In genomic region chr7:129188372-129188891, GRCh38 we compare ENCODE assay signal across 1 cellular context.
A peak's percentile ranks its signal among the peaks of the same experiment; 100 is the strongest.
TF ChIP-seq lines count a peak whose summit lies in the region.

TSS of gene SMO (plus strand) at chr7:129188633. CDS start at chr7:129189152, 519 bp downstream.

TF ChIP-seq in HepG2, 621 proteins besides CTCF, POLR2A, EP300 and RAD21 (continued from another document and continues in another):
- TF ChIP-seq GPBP1L1 (CRISPR knock-in tag; IDR thresholded peaks at IDR 0.05) (no peak), SRSF1 (optimal IDR thresholded peaks at IDR 0.05; ENCODE audit: low read depth, low read length) (peak; percentile 60), THAP8 (CRISPR knock-in tag; IDR thresholded peaks at IDR 0.05; ENCODE audit: borderline replicate concordance) (no peak), ZNF264 (CRISPR knock-in tag; IDR thresholded peaks at IDR 0.05) (no peak), ZNF326 (CRISPR knock-in tag; IDR thresholded peaks at IDR 0.05; ENCODE audit: borderline replicate concordance) (no peak), FOSL1 (CRISPR knock-in tag; IDR thresholded peaks at IDR 0.05; ENCODE audit: borderline replicate concordance) (no peak), SMARCE1 (IDR thresholded peaks at IDR 0.05; ENCODE audit: borderline replicate concordance) (no peak), SSRP1 (CRISPR knock-in tag; IDR thresholded peaks at IDR 0.05) (no peak), NPAS2 (CRISPR knock-in tag; IDR thresholded peaks at IDR 0.05; ENCODE audit: borderline replicate concordance) (no peak), GMEB1 (CRISPR knock-in tag; IDR thresholded peaks at IDR 0.05; ENCODE audit: borderline replicate concordance) (peak; percentile 40), PRDM15 (CRISPR knock-in tag; IDR thresholded peaks at IDR 0.05) (peak; percentile 92), DPF2 (CRISPR knock-in tag; IDR thresholded peaks at IDR 0.05; ENCODE audit: borderline replicate concordance, low read depth) (no peak), IKZF4 (CRISPR knock-in tag; IDR thresholded peaks at IDR 0.05; ENCODE audit: borderline replicate concordance, low read depth, not compliant biosample characterization) (peak; percentile 46), DRAP1 (CRISPR knock-in tag; IDR thresholded peaks at IDR 0.05) (0 out of 2 replicates have a peak, but pooled peaks have one; percentile 29), ZNF841 (CRISPR knock-in tag; IDR thresholded peaks at IDR 0.05; ENCODE audit: borderline replicate concordance) (0 out of 2 replicates have a peak, but pooled peaks have one; percentile 10), ZSCAN5A (CRISPR knock-in tag; IDR thresholded peaks at IDR 0.05; ENCODE audit: borderline replicate concordance) (no peak), REL (CRISPR knock-in tag; conservative IDR thresholded peaks at IDR 0.05) (no peak), ZNF280D (CRISPR knock-in tag; IDR thresholded peaks at IDR 0.05) (no peak), PRPF4 (IDR thresholded peaks at IDR 0.05; ENCODE audit: low read depth, low read length, poor library complexity, severe bottlenecking) (no peak), GATAD1 (CRISPR knock-in tag; IDR thresholded peaks at IDR 0.05) (peak; percentile 34; the same call in 1 of the 2 replicates), TP53 (CRISPR knock-in tag; conservative IDR thresholded peaks at IDR 0.05) (no peak), ATAD3A (CRISPR knock-in tag; IDR thresholded peaks at IDR 0.05) (no peak), SRSF9 (IDR thresholded peaks at IDR 0.05; ENCODE audit: borderline replicate concordance, insufficient read depth, low read depth, low read length, poor library complexity, severe bottlenecking) (no peak), ZFP62 (CRISPR knock-in tag; IDR thresholded peaks at IDR 0.05) (no peak), E2F1 (CRISPR knock-in tag; IDR thresholded peaks at IDR 0.05) (no peak), MLXIP (CRISPR knock-in tag; IDR thresholded peaks at IDR 0.05; ENCODE audit: borderline replicate concordance) (no peak), NFYB (CRISPR knock-in tag; IDR thresholded peaks at IDR 0.05) (no peak), EHMT2 (IDR thresholded peaks at IDR 0.05; ENCODE audit: borderline replicate concordance, low read depth, low read length) (no peak), DNMT3B (CRISPR knock-in tag; conservative IDR thresholded peaks at IDR 0.05) (no peak), NFATC3 (CRISPR knock-in tag; IDR thresholded peaks at IDR 0.05) (no peak), DDIT3 (CRISPR knock-in tag; IDR thresholded peaks at IDR 0.05) (no peak), ZMYM4 (CRISPR knock-in tag; IDR thresholded peaks at IDR 0.05) (peak; percentile 44; the same call in 1 of the 2 replicates), SMARCC2 (IDR thresholded peaks at IDR 0.05) (no peak), ZSCAN20 (CRISPR knock-in tag; IDR thresholded peaks at IDR 0.05; ENCODE audit: borderline replicate concordance) (no peak), ZNF512B (CRISPR knock-in tag; IDR thresholded peaks at IDR 0.05; ENCODE audit: borderline replicate concordance) (no peak), ZNF251 (CRISPR knock-in tag; IDR thresholded peaks at IDR 0.05) (no peak), SALL1 (CRISPR knock-in tag; IDR thresholded peaks at IDR 0.05) (peak; percentile 78), ERF (CRISPR knock-in tag; IDR thresholded peaks at IDR 0.05) (0 out of 2 replicates have a peak, but pooled peaks have one; percentile 42), SMYD3 (CRISPR knock-in tag; IDR thresholded peaks at IDR 0.05) (no peak)
